Comparison of ENCODE assay signal across 11 cellular contexts in genomic region chr19:49712397-49712859, GRCh38. TPM values are rescaled to one million over a fixed set of nuclear protein-coding genes. Genes with fewer than 3 reads are reported as not detected.
DNase-seq lines count a peak whose midpoint lies in the region; ATAC-seq and TF ChIP-seq lines count a peak whose summit lies in the region.
"Had no signal": no experiment of that assay in that cellular context is flagged by ENCODE, and none has a peak within 500 bp of the region (broad histone marks: within the 10 kb centered on the region; RNA-seq: fewer than 3 reads in every experiment).

No MANE protein-coding gene starts in this region.

- no peak for TF ChIP-seq POLR2A in gastrocnemius medialis (IDR thresholded peaks at IDR 0.05)

- H3K4me3 ChIP-seq in NT2/D1 (ENCODE audit: insufficient read length, low read depth) (no peak overlapping the region), gastrocnemius medialis (no peak overlapping the region)
- H3K4me3 ChIP-seq: hepatocyte, SK-N-MC had no signal

- H3K27ac Mint-ChIP-seq in type B pancreatic cell (no peak overlapping the region), endothelial cell (ENCODE audit: unreplicated experiment) (no peak overlapping the region)

- no peak overlapping the region for H3K4me3 Mint-ChIP-seq in type B pancreatic cell
- no peak overlapping the region for H3K4me3 Mint-ChIP-seq in endothelial cell (ENCODE audit: unreplicated experiment)

- ATAC-seq in gastrocnemius medialis, result peak in 1 of 2 donors; percentile 51
- ATAC-seq in GM21447 (IDR thresholded peaks at IDR 0.05; ENCODE audit: unreplicated experiment), result no peak
- ATAC-seq: activated naive CD4-positive, alpha-beta T cell treated with anti-CD3 and anti-CD28 coated beads, Interleukin-2, amount 50 U/mL, for 72 hours had no signal

- H3K27ac ChIP-seq in gastrocnemius medialis, result no peak overlapping the region
- H3K27ac ChIP-seq: hepatocyte, SK-N-MC had no signal

- intact Hi-C loops in gastrocnemius medialis (cut with DNase I; ENCODE audit: low total_unique reads), result no loop called here

- peaks cover 4% of the 10 kb centered on the region for H3K36me3 ChIP-seq in NT2/D1 (ENCODE audit: insufficient read depth, insufficient read length, low read length)
- no peaks in the 10 kb centered on the region for H3K36me3 ChIP-seq in gastrocnemius medialis

- H3K27me3 Mint-ChIP-seq in type B pancreatic cell (no peaks in the 10 kb centered on the region), endothelial cell (ENCODE audit: unreplicated experiment) (peaks cover 13% of the 10 kb centered on the region)

- DNase-seq in NCI-H146 (lab: John Stamatoyannopoulos, UW) (peak; percentile 28), NCI-H146 treated with DMSO at 0.1 percent for 48 hours (lab: John Stamatoyannopoulos, UW; ENCODE audit: unreplicated experiment) (no peak), NT2/D1 (ENCODE audit: low read depth, low spot score) (no peak), fibroblast of gingiva (ENCODE audit: low read depth) (peak; percentile 84), gastrocnemius medialis (peak; percentile 25 to 39), type B pancreatic cell (ENCODE audit: extremely low spot score, unreplicated experiment) (no peak), endothelial cell (ENCODE audit: low spot score) (no peak)

- TF ChIP-seq CTCF in gastrocnemius medialis (IDR thresholded peaks at IDR 0.05 in 4 of 5, conservative IDR thresholded peaks at IDR 0.05 in 1 of 5), result no peak
- TF ChIP-seq CTCF in type B pancreatic cell (conservative IDR thresholded peaks at IDR 0.05), result no peak
- TF ChIP-seq CTCF in endothelial cell (IDR thresholded peaks at IDR 0.05; ENCODE audit: unreplicated experiment), result no peak

- H3K4me1 ChIP-seq in NT2/D1 (ENCODE audit: insufficient read depth, insufficient read length) (no peaks in the 10 kb centered on the region), gastrocnemius medialis (no peaks in the 10 kb centered on the region)

- no peaks in the 10 kb centered on the region for H3K27me3 ChIP-seq in NT2/D1 (ENCODE audit: insufficient read depth, insufficient read length)
- no peaks in the 10 kb centered on the region for H3K27me3 ChIP-seq in gastrocnemius medialis
- H3K27me3 ChIP-seq: hepatocyte had no signal

- peak overlapping the region; percentile 61 for H3K9ac ChIP-seq in NT2/D1 (ENCODE audit: insufficient read length, low read depth)

- H3K36me3 Mint-ChIP-seq in type B pancreatic cell (peaks cover 9% of the 10 kb centered on the region), endothelial cell (ENCODE audit: low read depth, unreplicated experiment) (peaks cover 24% of the 10 kb centered on the region)
- H3K36me3 Mint-ChIP-seq: activated naive CD4-positive, alpha-beta T cell treated with anti-CD3 and anti-CD28 coated beads, Interleukin-2, amount 50 U/mL, for 72 hours had no signal

- H3K4me1 Mint-ChIP-seq in type B pancreatic cell (ENCODE audit: unreplicated experiment) (peaks cover 2% of the 10 kb centered on the region), endothelial cell (ENCODE audit: unreplicated experiment) (peaks cover 8% of the 10 kb centered on the region)

- H3K9me3 Mint-ChIP-seq in type B pancreatic cell, result no peaks in the 10 kb centered on the region
- H3K9me3 Mint-ChIP-seq in endothelial cell (ENCODE audit: unreplicated experiment), result no peaks in the 10 kb centered on the region
- H3K9me3 Mint-ChIP-seq: activated naive CD4-positive, alpha-beta T cell treated with anti-CD3 and anti-CD28 coated beads, Interleukin-2, amount 50 U/mL, for 72 hours had no signal

- H3K9me3 ChIP-seq in NT2/D1 (ENCODE audit: insufficient read depth, low read length) (no peaks in the 10 kb centered on the region), gastrocnemius medialis (no peaks in the 10 kb centered on the region)

- in situ Hi-C loops in gastrocnemius medialis (cut with MboI; ENCODE audit: low sequenced_read_pairs in 4 of 4), result no loop called here

RNA-seq across cellular contexts. Expression of gene CPT1C, which starts 21.5 kb away (rescaled TPM):
- total RNA-seq in gastrocnemius medialis (under 1 TPM in 3 of 4 donors, not detected in 1; 0.26 to 0.97 (median 0.73) TPM), type B pancreatic cell (ENCODE audit: low replicate concordance) (7.8 and 65.0 TPM in 2 replicates), endothelial cell (ENCODE audit: unreplicated experiment) (94.1 TPM)

RNA-seq across cellular contexts. Expression of gene ADM5, which starts 23.0 kb away (rescaled TPM):
- total RNA-seq in gastrocnemius medialis (1 to 10 TPM in 3 of 4 donors, not detected in 1; 1.0 to 2.1 (median 1.4) TPM), type B pancreatic cell (ENCODE audit: low replicate concordance) (1.7 and 3.2 TPM in 2 replicates), endothelial cell (ENCODE audit: unreplicated experiment) (5.3 TPM)

RNA-seq across cellular contexts. Expression of gene PRMT1, which starts 35.4 kb away (rescaled TPM):
- total RNA-seq in gastrocnemius medialis (100 to 1,000 TPM; 190 to 242 (median 229) TPM), type B pancreatic cell (ENCODE audit: low replicate concordance) (131 and 195 TPM in 2 replicates), endothelial cell (ENCODE audit: unreplicated experiment) (175 TPM)

RNA-seq across cellular contexts. Expression of gene BCL2L12, which starts 46.7 kb away (rescaled TPM):
- total RNA-seq in gastrocnemius medialis (10 to 100 TPM; 10.7 to 12.9 (median 11.8) TPM), type B pancreatic cell (ENCODE audit: low replicate concordance) (40.8 and 49.2 TPM in 2 replicates), endothelial cell (ENCODE audit: unreplicated experiment) (50.1 TPM)

RNA-seq across cellular contexts. Expression of gene IRF3, which starts 46.8 kb away (rescaled TPM):
- 10 to 100 TPM; 11.0 to 18.6 (median 13.7) TPM for total RNA-seq in gastrocnemius medialis
- total RNA-seq in type B pancreatic cell (ENCODE audit: low replicate concordance), result 81.4 and 86.6 TPM in 2 replicates
- total RNA-seq in endothelial cell (ENCODE audit: unreplicated experiment), result 76.1 TPM

Comparison
In these comparisons a context has a peak if more than half of its experiments do, and no peak if none do; other contexts are left out.
1. DNase-seq: peak in NCI-H146 (single experiment), fibroblast of gingiva (single experiment) and gastrocnemius medialis (2 of 2); none in NCI-H146 treated with DMSO at 0.1 percent for 48 hours (single experiment), NT2/D1 (single experiment), type B pancreatic cell (single experiment) and endothelial cell (single experiment).